Comparison of ENCODE assay signal across 9 cellular contexts in genomic region chr15:33234019-33234418, GRCh38. TPM values are rescaled to one million over a fixed set of nuclear protein-coding genes. Genes with fewer than 3 reads are reported as not detected.
DNase-seq lines count a peak whose midpoint lies in the region; ATAC-seq and TF ChIP-seq lines count a peak whose summit lies in the region.
"Had no signal": no experiment of that assay in that cellular context is flagged by ENCODE, and none has a peak within 500 bp of the region (broad histone marks: within the 10 kb centered on the region; RNA-seq: fewer than 3 reads in every experiment).

No MANE protein-coding gene starts in this region.

- no peaks in the 10 kb centered on the region for H3K4me1 ChIP-seq in body of pancreas

- no peaks in the 10 kb centered on the region for H3K36me3 Mint-ChIP-seq in immature natural killer cell
- H3K36me3 Mint-ChIP-seq: CD4-positive, CD25-positive, alpha-beta regulatory T cell had no signal

- intact Hi-C loops in body of pancreas (cut with DNase I) = loop anchor here (10.0 kb wide), 1 partner anchor 461 kb away; no protein-coding TSS in a partner anchor

- peaks cover 0 to 9% (median 1%) of the 10 kb centered on the region in 3 donors for H3K27me3 Mint-ChIP-seq in immature natural killer cell (ENCODE audit: low read depth in 3 of 3)

- no peak overlapping the region for H3K27ac ChIP-seq in body of pancreas

- DNase-seq in NCI-H1417 (lab: John Stamatoyannopoulos, UW) = peak; percentile 23 to 90 (median 56)
- no peak for DNase-seq in NCI-H1417 treated with DMSO at 0.1 percent for 48 hours (lab: John Stamatoyannopoulos, UW)
- peak; percentile 23 for DNase-seq in NCI-H1105 (lab: John Stamatoyannopoulos, UW)
- DNase-seq in body of pancreas = peak in 1 of 4 donors; percentile 25
- DNase-seq in myocyte (ENCODE audit: low read depth) = peak; percentile 61
- no peak for DNase-seq in activated gamma-delta T cell treated with Interleukin-2 at 50 U/mL for 16 hours
- no peak for DNase-seq in omental fat pad (ENCODE audit: low spot score)
- DNase-seq in immature natural killer cell = no peak

- H3K27me3 ChIP-seq in body of pancreas = no peaks in the 10 kb centered on the region

- no peaks in the 10 kb centered on the region for H3K9me3 ChIP-seq in body of pancreas

- H3K9me3 Mint-ChIP-seq in immature natural killer cell = no peaks in the 10 kb centered on the region
- H3K9me3 Mint-ChIP-seq: CD4-positive, CD25-positive, alpha-beta regulatory T cell had no signal

- H3K27ac Mint-ChIP-seq in immature natural killer cell = no peak overlapping the region

- TF ChIP-seq CTCF in body of pancreas (IDR thresholded peaks at IDR 0.05) (peak in 6 of 7 experiments; percentile 18 to 42 (median 32)), omental fat pad (IDR thresholded peaks at IDR 0.05) (no peak)

- H3K4me1 Mint-ChIP-seq in immature natural killer cell = no peaks in the 10 kb centered on the region
- H3K4me1 Mint-ChIP-seq: CD4-positive, CD25-positive, alpha-beta regulatory T cell had no signal

- TF ChIP-seq POLR2A in body of pancreas (IDR thresholded peaks at IDR 0.05) = no peak

- no peak overlapping the region for H3K4me3 ChIP-seq in body of pancreas

- whole genome bisulfite sequencing in body of pancreas, 2 donors = 21 to 25% methylated on average over 4 of the region's 4 CpGs

- no peaks in the 10 kb centered on the region for H3K36me3 ChIP-seq in body of pancreas (replicated peaks in 1 of 2; ENCODE audit: insufficient read depth in 1 of 2, low read depth in 2 of 2)

- no peak overlapping the region for H3K4me3 Mint-ChIP-seq in immature natural killer cell
- H3K4me3 Mint-ChIP-seq: CD4-positive, CD25-positive, alpha-beta regulatory T cell had no signal

- ATAC-seq in body of pancreas = no peak
- no peak for ATAC-seq in omental fat pad (ENCODE audit: low FRiP score)

RNA-seq across cellular contexts. Expression of gene FMN1, which starts 39.5 kb away (rescaled TPM):
- 10 to 100 TPM; 13.7 to 17.1 TPM for total RNA-seq in body of pancreas
- total RNA-seq in myocyte = 20.8 and 26.6 TPM in 2 replicates
- 6.2 TPM for polyA plus RNA-seq in myocyte (2012)
- 10 to 100 TPM; 19.9 to 35.5 (median 28.5) TPM for total RNA-seq in omental fat pad
- not detected for polyA plus RNA-seq in immature natural killer cell

Comparison
In these comparisons a context has a peak if more than half of its experiments do, and no peak if none do; other contexts are left out.
1. DNase-seq: peak in NCI-H1417 (3 of 3), NCI-H1105 (single experiment) and myocyte (single experiment); none in NCI-H1417 treated with DMSO at 0.1 percent for 48 hours (single experiment), activated gamma-delta T cell treated with Interleukin-2 at 50 U/mL for 16 hours (single experiment), omental fat pad (single experiment) and immature natural killer cell (0 of 3).
2. CTCF ChIP-seq: peak in body of pancreas (6 of 7); none in omental fat pad (0 of 3).